Comparison of ENCODE assay signal across 20 cellular contexts in the genomic region with DNA sequence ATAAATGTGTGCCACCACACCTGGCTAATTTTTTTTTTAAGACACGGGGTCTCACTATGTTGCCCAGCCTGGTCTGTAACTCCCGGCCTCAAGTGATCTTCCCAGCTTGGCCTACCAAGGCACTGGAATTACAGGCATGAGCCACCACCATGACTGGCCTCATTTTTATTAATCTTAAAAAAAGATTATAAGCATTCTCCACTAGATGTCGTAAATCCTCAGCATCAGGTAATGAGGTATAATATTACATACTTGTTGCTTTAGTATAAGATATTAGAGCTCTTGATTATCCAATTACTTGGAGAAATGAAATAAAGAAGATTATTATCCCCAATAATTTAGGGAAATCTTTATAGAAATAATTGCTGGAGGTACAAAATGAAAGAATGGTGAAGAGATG.
DNase-seq lines count a peak whose midpoint lies in the region; FAIRE-seq and TF ChIP-seq lines count a peak whose summit lies in the region.
"Had no signal": no experiment of that assay in that cellular context is flagged by ENCODE, and none has a peak within 500 bp of the region (broad histone marks: within the 10 kb centered on the region; RNA-seq: fewer than 3 reads in every experiment).

No MANE protein-coding gene starts in this region.

- CTCF ChIA-PET in OCI-LY7 (lab: Charles Lee; ENCODE audit: unreplicated experiment), result no interaction called here

- no peaks in the 10 kb centered on the region for H3K27me3 ChIP-seq in GM23248 (replicated peaks; ENCODE audit: insufficient read depth)
- H3K27me3 ChIP-seq: MG63 had no signal

- H3K9me2 ChIP-seq in GM23248 (ENCODE audit: insufficient read depth) (no peaks in the 10 kb centered on the region), OCI-LY7 (ENCODE audit: insufficient read depth, low read length) (no peaks in the 10 kb centered on the region)

- H3K4me1 ChIP-seq in GM23248 (ENCODE audit: insufficient read depth) (no peaks in the 10 kb centered on the region), OCI-LY7 (ENCODE audit: insufficient read depth, low read length, poor library complexity, severe bottlenecking) (no peaks in the 10 kb centered on the region)

- H3K36me3 ChIP-seq in GM23248 (ENCODE audit: low read depth) (no peaks in the 10 kb centered on the region), OCI-LY7 (ENCODE audit: insufficient read depth, low read length) (no peaks in the 10 kb centered on the region)
- H3K36me3 ChIP-seq: MG63 had no signal

- no peak overlapping the region for H3K4me2 ChIP-seq in GM23248 (ENCODE audit: unreplicated experiment)
- H3K4me2 ChIP-seq in OCI-LY7 (ENCODE audit: low read length), result no peak overlapping the region
- H3K4me2 ChIP-seq: KMS-11 had no signal

- H3F3A ChIP-seq in GM23248 (ENCODE audit: insufficient read depth), result no peaks in the 10 kb centered on the region

- POLR2A ChIA-PET in OCI-LY7 (lab: Charles Lee), result interaction anchor here (0.7 to 1.3 kb wide), 3 partner anchors 12 to 824 kb away, joined by 4 to 5 read pairs (median 4); no protein-coding TSS in a partner anchor

- H3K4me3 ChIP-seq in GM23248 (no peak overlapping the region), OCI-LY7 (ENCODE audit: low read depth, low read length, poor library complexity, severe bottlenecking) (no peak overlapping the region)
- H3K4me3 ChIP-seq: MG63 had no signal

- 17 to 21% methylated on average over 3 of the region's 3 CpGs for WGBS in GM23248 (ENCODE audit: low coverage in 1 of 2, low lambda C conversion rate in 2 of 2, missing lambda C conversion rate in 2 of 2), 2 experiments

- in situ Hi-C loops in GM23248 (cut with MboI), result no loop called here

- intact Hi-C loops in OCI-LY7 (cut with micrococcal nuclease; ENCODE audit: unreplicated experiment), result no loop called here

- peak; percentile 25 for DNase-seq in DMS 273 (lab: John Stamatoyannopoulos, UW; ENCODE audit: unreplicated experiment)
- no peak for DNase-seq in DMS 273 treated with DMSO at 0.1 percent for 48 hours (lab: John Stamatoyannopoulos, UW)
- peak; percentile 8 for DNase-seq in GM23248
- no peak for DNase-seq in OCI-LY7 (ENCODE audit: low spot score)
- DNase-seq in GM19239 (ENCODE audit: insufficient read length, low spot score), result no peak
- DNase-seq in germinal center (ENCODE audit: low spot score), result no peak
- DNase-seq in NCI-H187 treated with DMSO at 0.1 percent for 48 hours (lab: John Stamatoyannopoulos, UW), result no peak
- DNase-seq: 8988T; CD4-positive, alpha-beta memory T cell; DMS79; H9; MG63; NCI-H1092 treated with DMSO at 0.1 percent for 48 hours; NCI-H146; NCI-H2081 treated with DMSO at 0.1 percent for 48 hours; NCI-H510A; NCI-H748 treated with DMSO at 0.1 percent for 48 hours; SHP77 treated with DMSO at 0.1 percent for 48 hours had no signal

- H4K20me1 ChIP-seq in GM23248 (ENCODE audit: insufficient read depth) (no peaks in the 10 kb centered on the region), OCI-LY7 (ENCODE audit: insufficient read depth, low read length) (no peaks in the 10 kb centered on the region)

- TF ChIP-seq CTCF in OCI-LY7 (conservative IDR thresholded peaks at IDR 0.05; ENCODE audit: low read length) (peak; percentile 54), VCaP (conservative IDR thresholded peaks at IDR 0.05) (peak; percentile 68)

- H3K79me2 ChIP-seq in GM23248 (ENCODE audit: insufficient read depth) (no peaks in the 10 kb centered on the region), OCI-LY7 (ENCODE audit: insufficient read depth, low read depth, low read length) (no peaks in the 10 kb centered on the region)

- no peak overlapping the region for H3K9ac ChIP-seq in GM23248
- H3K9ac ChIP-seq: KMS-11 had no signal

- H2AFZ ChIP-seq in GM23248 (no peak overlapping the region), OCI-LY7 (ENCODE audit: low read length) (no peak overlapping the region)

- no peak for FAIRE-seq in GM19239 (lab: Jason Lieb, UNC)

- H3K27ac ChIP-seq in GM23248 (no peak overlapping the region), OCI-LY7 (ENCODE audit: low read depth, low read length, poor library complexity, severe bottlenecking) (no peak overlapping the region), VCaP (no peak overlapping the region)
- H3K27ac ChIP-seq: KMS-11 had no signal

- H3K9me3 ChIP-seq in GM23248 (ENCODE audit: low read depth) (peaks cover 2% of the 10 kb centered on the region), OCI-LY7 (ENCODE audit: low read length) (no peaks in the 10 kb centered on the region)
- H3K9me3 ChIP-seq: MG63 had no signal

- no TSS peak for BruUV-seq in OCI-LY7 (replicated peaks; lab: Mats Ljungman, UMichigan)

Comparison
In these comparisons a context has a peak if more than half of its experiments do, and no peak if none do; other contexts are left out.
1. DNase-seq: peak in DMS 273 (single experiment) and GM23248 (single experiment); none in DMS 273 treated with DMSO at 0.1 percent for 48 hours (single experiment), OCI-LY7 (single experiment), GM19239 (single experiment), germinal center (single experiment) and NCI-H187 treated with DMSO at 0.1 percent for 48 hours (single experiment).